In genomic region chr5:9453480-9454011, GRCh38 we compare ENCODE assay signal across 22 cellular contexts.
A peak's percentile ranks its signal among the peaks of the same experiment; 100 is the strongest.
DNase-seq lines count a peak whose midpoint lies in the region; ATAC-seq and TF ChIP-seq lines count a peak whose summit lies in the region.
"Had no signal": no experiment of that assay in that cellular context is flagged by ENCODE, and none has a peak within 500 bp of the region (broad histone marks: within the 10 kb centered on the region; RNA-seq: fewer than 3 reads in every experiment).

No MANE protein-coding gene starts in this region.

- no peak overlapping the region for H3K4me3 Mint-ChIP-seq in endodermal cell
- H3K4me3 Mint-ChIP-seq in mesothelial cell of epicardium, result no peak overlapping the region
- no peak overlapping the region for H3K4me3 Mint-ChIP-seq in activated naive CD8-positive, alpha-beta T cell treated with anti-CD3 and anti-CD28 coated beads for 36 hours

- H3K9me2 ChIP-seq in SK-N-SH, result no peaks in the 10 kb centered on the region

- POLR2A ChIA-PET in SK-N-SH (lab: Yijun Ruan, JAX), result no interaction called here

- no peak overlapping the region for H3K27ac Mint-ChIP-seq in endodermal cell
- H3K27ac Mint-ChIP-seq in mesothelial cell of epicardium, result peak overlapping the region; percentile 89
- no peak overlapping the region for H3K27ac Mint-ChIP-seq in activated naive CD8-positive, alpha-beta T cell treated with anti-CD3 and anti-CD28 coated beads for 36 hours

- peaks cover 1% of the 10 kb centered on the region for H3K27me3 Mint-ChIP-seq in endodermal cell (ENCODE audit: insufficient read depth)
- no peaks in the 10 kb centered on the region for H3K27me3 Mint-ChIP-seq in mesothelial cell of epicardium (ENCODE audit: low read depth)
- no peaks in the 10 kb centered on the region for H3K27me3 Mint-ChIP-seq in activated naive CD8-positive, alpha-beta T cell treated with anti-CD3 and anti-CD28 coated beads for 36 hours

- H3K9me3 ChIP-seq in SK-N-SH (no peaks in the 10 kb centered on the region), endodermal cell (ENCODE audit: control insufficient read depth, low read length) (peaks cover 18% of the 10 kb centered on the region), suprapubic skin (no peaks in the 10 kb centered on the region)

- no peak for TF ChIP-seq RAD21 in SK-N-SH (IDR thresholded peaks at IDR 0.05; ENCODE audit: low read length)

- ATAC-seq in SK-N-SH treated with all-trans-retinoic acid at 6 μM for 48 hours, result no peak
- ATAC-seq in GM21619 (IDR thresholded peaks at IDR 0.05; ENCODE audit: unreplicated experiment), result no peak
- ATAC-seq: HepG2 had no signal

- H3K4me1 Mint-ChIP-seq in endodermal cell, result peaks cover 41% of the 10 kb centered on the region
- H3K4me1 Mint-ChIP-seq in mesothelial cell of epicardium, result peaks cover 41% of the 10 kb centered on the region
- no peaks in the 10 kb centered on the region for H3K4me1 Mint-ChIP-seq in activated naive CD8-positive, alpha-beta T cell treated with anti-CD3 and anti-CD28 coated beads for 36 hours

- peak overlapping the region; percentile 47 to 58; a peak in 3 of 4 replicates for H3K27ac ChIP-seq in SK-N-SH (ENCODE audit: low read depth in 2 of 2, low read length in 1 of 2)
- H3K27ac ChIP-seq in endodermal cell (ENCODE audit: low read depth, low read length), result no peak overlapping the region
- H3K27ac ChIP-seq in suprapubic skin, result peak overlapping the region; percentile 50
- H3K27ac ChIP-seq: 22Rv1, SK-N-MC had no signal

- CTCF ChIA-PET in SK-N-SH (lab: Yijun Ruan, JAX), result no interaction called here

- H3K79me2 ChIP-seq in SK-N-SH (ENCODE audit: insufficient read depth), result no peaks in the 10 kb centered on the region

- H3K9me3 Mint-ChIP-seq in endodermal cell (peaks cover 13% of the 10 kb centered on the region), mesothelial cell of epicardium (peaks cover 20% of the 10 kb centered on the region)
- peaks cover 11% of the 10 kb centered on the region for H3K9me3 Mint-ChIP-seq in activated naive CD8-positive, alpha-beta T cell treated with anti-CD3 and anti-CD28 coated beads for 36 hours

- H3K4me3 ChIP-seq in SK-N-SH (ENCODE audit: low read depth in 2 of 2, low read length in 1 of 2), result no peak overlapping the region
- H3K4me3 ChIP-seq in endodermal cell (ENCODE audit: low read length), result peak overlapping the region; percentile 10
- H3K4me3 ChIP-seq in suprapubic skin, result no peak overlapping the region
- H3K4me3 ChIP-seq: SK-N-MC had no signal

- H3K27me3 ChIP-seq in SK-N-SH (ENCODE audit: insufficient read depth) (no peaks in the 10 kb centered on the region), endodermal cell (ENCODE audit: control insufficient read depth, insufficient read depth, low read length, poor library complexity, severe bottlenecking) (no peaks in the 10 kb centered on the region), suprapubic skin (no peaks in the 10 kb centered on the region)

- no peak for TF ChIP-seq EP300 in SK-N-SH (IDR thresholded peaks at IDR 0.05; ENCODE audit: borderline replicate concordance in 1 of 2, low read depth in 1 of 2, low read length in 1 of 2)
- no peak for TF ChIP-seq EP300 in suprapubic skin (IDR thresholded peaks at IDR 0.05)

- WGBS in SK-N-SH (ENCODE audit: low lambda C conversion rate), result 87% methylated on average over 2 of the region's 2 CpGs
- WGBS in endodermal cell (ENCODE audit: insufficient coverage in 1 of 2, insufficient read length in 1 of 2), 2 experiments, result 88 to 100% methylated on average over 1 to 2 of the region's 2 CpGs
- WGBS in suprapubic skin, result 82% methylated on average over 2 of the region's 2 CpGs

- H2AFZ ChIP-seq in SK-N-SH (ENCODE audit: low read depth), result no peak overlapping the region

- peaks cover 7% of the 10 kb centered on the region for H3F3A ChIP-seq in SK-N-SH (replicated peaks; ENCODE audit: insufficient read depth)

- H3K36me3 Mint-ChIP-seq in endodermal cell (ENCODE audit: low read depth), result peaks cover 17% of the 10 kb centered on the region
- H3K36me3 Mint-ChIP-seq in mesothelial cell of epicardium, result peaks cover 6% of the 10 kb centered on the region
- no peaks in the 10 kb centered on the region for H3K36me3 Mint-ChIP-seq in activated naive CD8-positive, alpha-beta T cell treated with anti-CD3 and anti-CD28 coated beads for 36 hours

- no peak overlapping the region for H3K4me2 ChIP-seq in SK-N-SH

- DNase-seq in SK-N-SH (no peak), endodermal cell (no peak), mesothelial cell of epicardium (ENCODE audit: low spot score in 2 of 2, unreplicated experiment in 2 of 2) (no peak), suprapubic skin (ENCODE audit: low spot score in 2 of 2) (no peak), HT-29 (ENCODE audit: low spot score) (no peak)
- DNase-seq in activated naive CD8-positive, alpha-beta T cell treated with anti-CD3 and anti-CD28 coated beads for 36 hours, result no peak
- DNase-seq: Calu3, GF-D8, HCEC 1CT, Karpas-422, NCI-H1092, NCI-H1417 treated with DMSO at 0.1 percent for 48 hours, NCI-H1694 treated with DMSO at 0.1 percent for 48 hours, NCI-H2081, NCI-H2227 treated with DMSO at 0.1 percent for 48 hours, NCI-H526 treated with DMSO at 0.1 percent for 48 hours, SHP77 treated with DMSO at 0.1 percent for 48 hours had no signal

- H3K9ac ChIP-seq in SK-N-SH (no peak overlapping the region), endodermal cell (ENCODE audit: extremely low read depth, low read length, poor library complexity, severe bottlenecking) (no peak overlapping the region)

- no peak for TF ChIP-seq CTCF in SK-N-SH (IDR thresholded peaks at IDR 0.05)
- TF ChIP-seq CTCF in endodermal cell (conservative IDR thresholded peaks at IDR 0.05), result no peak
- TF ChIP-seq CTCF in mesothelial cell of epicardium (IDR thresholded peaks at IDR 0.05; ENCODE audit: unreplicated experiment), result no peak
- TF ChIP-seq CTCF in suprapubic skin (IDR thresholded peaks at IDR 0.05), result no peak

- H3K36me3 ChIP-seq in SK-N-SH (replicated peaks in 1 of 2; ENCODE audit: control insufficient read depth in 1 of 2, insufficient read depth in 2 of 2, low read length in 1 of 2) (no peaks in the 10 kb centered on the region), endodermal cell (ENCODE audit: control insufficient read depth, insufficient read depth, low read length) (peaks cover 40% of the 10 kb centered on the region), suprapubic skin (no peaks in the 10 kb centered on the region)

- H3K4me1 ChIP-seq in SK-N-SH (ENCODE audit: control insufficient read depth in 1 of 2, insufficient read depth in 2 of 2, low read depth in 1 of 2, low read length in 1 of 2) (peaks cover 9 to 10% of the 10 kb centered on the region in 2 experiments), endodermal cell (ENCODE audit: control insufficient read depth, insufficient read depth, low read length) (peaks cover 10% of the 10 kb centered on the region), suprapubic skin (peaks cover 22% of the 10 kb centered on the region)

- H4K20me1 ChIP-seq in SK-N-SH (ENCODE audit: insufficient read depth), result no peaks in the 10 kb centered on the region

- no peak for TF ChIP-seq POLR2A in suprapubic skin (IDR thresholded peaks at IDR 0.05)

TF ChIP-seq in SK-N-SH, 30 proteins besides CTCF, POLR2A, EP300 and RAD21:
- TF ChIP-seq RCOR1 (IDR thresholded peaks at IDR 0.05; ENCODE audit: low read length) (no peak), FOXM1 (IDR thresholded peaks at IDR 0.05; ENCODE audit: low read depth) (no peak), MAX (IDR thresholded peaks at IDR 0.05; ENCODE audit: low read depth) (no peak)

TF ChIP-seq in SK-N-SH treated with all-trans-retinoic acid at 6 μM for 48 hours, 23 proteins besides CTCF, POLR2A, EP300 and RAD21:
- no peak for TF ChIP-seq GLIS3 (CRISPR knock-in tag; IDR thresholded peaks at IDR 0.05)
- TF ChIP-seq CSDC2 (CRISPR knock-in tag; IDR thresholded peaks at IDR 0.05), result no peak
